In genomic region chr19:43826787-43827754, GRCh38 we compare ENCODE assay signal across 8 cellular contexts. TPM values are rescaled to one million over a fixed set of nuclear protein-coding genes. Genes with fewer than 3 reads are reported as not detected.
DNase-seq lines count a peak whose midpoint lies in the region; ATAC-seq and TF ChIP-seq lines count a peak whose summit lies in the region.

Gene ZNF283, plus strand, starts transcription at chr19:43827321. Its CDS starts 6,184 bp downstream, at chr19:43833505.

- WGBS in ectodermal cell, 2 experiments, result 31% methylated on average over 46 of the region's 46 CpGs
- 9 to 11% methylated on average over 39 to 40 of the region's 46 CpGs for WGBS in lower leg skin, 2 donors

- H3K4me3 ChIP-seq in ACC112 (ENCODE audit: low read depth, low read length) (peak within 1 kb of the TSS; percentile 92), ectodermal cell (ENCODE audit: insufficient read depth, low read depth, low read length) (peak within 1 kb of the TSS; percentile 60), lower leg skin (ENCODE audit: low read depth, poor library complexity, severe bottlenecking) (peak within 1 kb of the TSS; percentile 61)

- H3K36me3 ChIP-seq in ACC112 (ENCODE audit: insufficient read depth, low read length), result peaks cover 22% of the 10 kb centered on the region
- H3K36me3 ChIP-seq in ectodermal cell (ENCODE audit: control insufficient read depth, insufficient read depth, low read length), result peaks cover 7% of the 10 kb centered on the region

- intact Hi-C loops in lower leg skin (cut with DNase I; ENCODE audit: low total_unique reads), result no loop called here

- TF ChIP-seq CTCF in lower leg skin (IDR thresholded peaks at IDR 0.05), result no peak

- peak; percentile 97 for DNase-seq in NCI-H748 (lab: John Stamatoyannopoulos, UW; ENCODE audit: unreplicated experiment)
- peak; percentile 87 to 90 for DNase-seq in activated CD4-positive, alpha-beta T cell treated with anti-CD3 and anti-CD28 coated beads, Interleukin-2, amount 50 U/mL, for 48 hours
- peak; percentile 85 to 96 for DNase-seq in lower leg skin (ENCODE audit: low spot score in 2 of 2)
- DNase-seq in stimulated activated CD4-positive, alpha-beta T cell treated with anti-CD3 and anti-CD28 coated beads, Interleukin-4, amount 100 ng/mL, for 24 hours, result peak; percentile 86

- no peaks in the 10 kb centered on the region for H3K4me1 ChIP-seq in ACC112 (ENCODE audit: control insufficient read depth, insufficient read depth, low read length, unreplicated experiment)
- H3K4me1 ChIP-seq in ectodermal cell (ENCODE audit: control insufficient read depth, insufficient read depth, low read length), result no peaks in the 10 kb centered on the region

- H3K27ac ChIP-seq in ACC112 (ENCODE audit: low read depth, low read length), result peak within 1 kb of the TSS; percentile 43; the same call in 1 of the 2 replicates
- no peak within 1 kb of the TSS for H3K27ac ChIP-seq in ectodermal cell (ENCODE audit: insufficient read depth, low read depth, low read length, poor library complexity, severe bottlenecking)

- 0 out of 2 replicates have a peak, but pooled peaks cover under 1% of the 10 kb centered on the region for H3K27me3 ChIP-seq in ACC112 (ENCODE audit: insufficient read depth, low read length)
- H3K27me3 ChIP-seq in ectodermal cell (ENCODE audit: control insufficient read depth, insufficient read depth, low read length, poor library complexity, severe bottlenecking), result peaks cover 4% of the 10 kb centered on the region

- peak within 1 kb of the TSS; percentile 85 for H2AFZ ChIP-seq in ACC112 (ENCODE audit: low read length, unreplicated experiment)

- ATAC-seq in GM18868 (IDR thresholded peaks at IDR 0.05; ENCODE audit: unreplicated experiment) (peak; percentile 72), HG03460 (IDR thresholded peaks at IDR 0.05; ENCODE audit: unreplicated experiment) (peak; percentile 84)

- no peaks in the 10 kb centered on the region for H3K9me3 ChIP-seq in ectodermal cell (ENCODE audit: control insufficient read depth, low read length)

- H3K79me2 ChIP-seq in ACC112 (ENCODE audit: control insufficient read depth, insufficient read depth, low read length, unreplicated experiment), result peaks cover 5% of the 10 kb centered on the region

- TF ChIP-seq POLR2A in lower leg skin (IDR thresholded peaks at IDR 0.05), result no peak

RNA-seq across cellular contexts. Expression of gene ZNF283, which starts in this region (rescaled TPM):
- 8.5 TPM for polyA plus RNA-seq in ectodermal cell (2013, experiment 1 of 4)
- 11.7 TPM for polyA plus RNA-seq in ectodermal cell (2013, experiment 2 of 4)
- polyA plus RNA-seq in ectodermal cell (2013, experiment 3 of 4), result 8.0 TPM
- 7.1 TPM for polyA plus RNA-seq in ectodermal cell (2013, experiment 4 of 4)
- total RNA-seq in lower leg skin, result 1 to 10 TPM; 4.3 to 9.6 (median 6.3) TPM
